ENCODE assay signal across 1 cellular context in the genomic region with DNA sequence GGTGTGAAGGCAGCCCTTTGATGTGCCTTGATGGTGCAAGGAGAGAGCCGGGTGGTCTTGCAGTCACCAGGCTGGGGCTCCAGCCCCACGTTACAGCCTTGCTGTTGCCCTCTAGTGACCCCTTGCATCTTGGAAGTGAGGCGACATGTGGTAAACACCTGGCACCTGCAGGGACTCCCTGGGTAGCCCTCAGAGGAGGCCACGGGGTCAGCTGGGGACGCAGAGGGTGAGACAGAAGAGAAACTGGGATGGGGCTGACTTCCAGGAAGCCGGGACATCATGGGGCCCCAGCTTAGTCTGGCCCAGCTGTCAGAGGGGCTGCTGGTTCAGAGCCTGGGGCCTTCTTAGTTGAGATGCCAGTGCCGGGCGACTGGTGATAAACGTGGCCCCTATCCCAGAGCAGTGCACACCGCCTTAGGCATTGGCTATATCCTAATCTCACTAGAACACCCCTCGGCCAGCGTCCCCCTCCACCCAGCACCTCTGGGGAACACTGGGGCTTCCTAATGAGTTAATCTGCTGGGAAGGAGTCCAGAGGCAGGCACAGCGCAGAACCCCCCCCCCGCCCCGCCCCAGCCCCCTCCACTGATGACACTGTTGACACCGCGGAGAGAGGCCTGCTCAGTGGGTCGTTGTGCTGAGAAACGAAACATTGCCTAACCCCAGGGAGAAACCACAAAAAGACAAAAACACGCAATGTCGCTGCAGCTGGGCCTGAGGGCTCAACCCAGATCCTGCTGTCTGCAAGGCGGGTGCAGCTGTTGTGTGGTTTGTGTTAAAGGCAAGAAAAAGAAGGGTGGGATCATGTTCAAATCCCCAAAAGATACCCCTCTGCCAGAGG.
TF ChIP-seq lines count a peak whose summit lies in the region.

No MANE protein-coding gene starts in this region.

TF ChIP-seq in GM12878, 131 proteins besides CTCF, POLR2A, EP300 and RAD21 (continued from another document and continues in another):
- TF ChIP-seq, protein P1, sequence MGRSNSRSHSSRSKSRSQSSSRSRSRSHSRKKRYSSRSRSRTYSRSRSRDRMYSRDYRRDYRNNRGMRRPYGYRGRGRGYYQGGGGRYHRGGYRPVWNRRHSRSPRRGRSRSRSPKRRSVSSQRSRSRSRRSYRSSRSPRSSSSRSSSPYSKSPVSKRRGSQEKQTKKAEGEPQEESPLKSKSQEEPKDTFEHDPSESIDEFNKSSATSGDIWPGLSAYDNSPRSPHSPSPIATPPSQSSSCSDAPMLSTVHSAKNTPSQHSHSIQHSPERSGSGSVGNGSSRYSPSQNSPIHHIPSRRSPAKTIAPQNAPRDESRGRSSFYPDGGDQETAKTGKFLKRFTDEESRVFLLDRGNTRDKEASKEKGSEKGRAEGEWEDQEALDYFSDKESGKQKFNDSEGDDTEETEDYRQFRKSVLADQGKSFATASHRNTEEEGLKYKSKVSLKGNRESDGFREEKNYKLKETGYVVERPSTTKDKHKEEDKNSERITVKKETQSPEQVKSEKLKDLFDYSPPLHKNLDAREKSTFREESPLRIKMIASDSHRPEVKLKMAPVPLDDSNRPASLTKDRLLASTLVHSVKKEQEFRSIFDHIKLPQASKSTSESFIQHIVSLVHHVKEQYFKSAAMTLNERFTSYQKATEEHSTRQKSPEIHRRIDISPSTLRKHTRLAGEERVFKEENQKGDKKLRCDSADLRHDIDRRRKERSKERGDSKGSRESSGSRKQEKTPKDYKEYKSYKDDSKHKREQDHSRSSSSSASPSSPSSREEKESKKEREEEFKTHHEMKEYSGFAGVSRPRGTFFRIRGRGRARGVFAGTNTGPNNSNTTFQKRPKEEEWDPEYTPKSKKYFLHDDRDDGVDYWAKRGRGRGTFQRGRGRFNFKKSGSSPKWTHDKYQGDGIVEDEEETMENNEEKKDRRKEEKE (IDR thresholded peaks at IDR 0.05) = no peak
- TF ChIP-seq HCFC1 (IDR thresholded peaks at IDR 0.05; ENCODE audit: low read length) = no peak
- TF ChIP-seq ASH2L (IDR thresholded peaks at IDR 0.05; ENCODE audit: borderline replicate concordance, low read depth) = no peak
- TF ChIP-seq, protein P2, sequence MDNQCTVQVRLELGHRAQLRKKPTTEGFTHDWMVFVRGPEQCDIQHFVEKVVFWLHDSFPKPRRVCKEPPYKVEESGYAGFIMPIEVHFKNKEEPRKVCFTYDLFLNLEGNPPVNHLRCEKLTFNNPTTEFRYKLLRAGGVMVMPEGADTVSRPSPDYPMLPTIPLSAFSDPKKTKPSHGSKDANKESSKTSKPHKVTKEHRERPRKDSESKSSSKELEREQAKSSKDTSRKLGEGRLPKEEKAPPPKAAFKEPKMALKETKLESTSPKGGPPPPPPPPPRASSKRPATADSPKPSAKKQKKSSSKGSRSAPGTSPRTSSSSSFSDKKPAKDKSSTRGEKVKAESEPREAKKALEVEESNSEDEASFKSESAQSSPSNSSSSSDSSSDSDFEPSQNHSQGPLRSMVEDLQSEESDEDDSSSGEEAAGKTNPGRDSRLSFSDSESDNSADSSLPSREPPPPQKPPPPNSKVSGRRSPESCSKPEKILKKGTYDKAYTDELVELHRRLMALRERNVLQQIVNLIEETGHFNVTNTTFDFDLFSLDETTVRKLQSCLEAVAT (IDR thresholded peaks at IDR 0.05) = peak; percentile 76
- peak; percentile 29 for TF ChIP-seq RELA (IDR thresholded peaks at IDR 0.05; ENCODE audit: borderline replicate concordance, partially characterized antibody)
- peak; percentile 18; the same call in 1 of the 2 replicates for TF ChIP-seq PKNOX1 (IDR thresholded peaks at IDR 0.05)
- TF ChIP-seq, protein P3, sequence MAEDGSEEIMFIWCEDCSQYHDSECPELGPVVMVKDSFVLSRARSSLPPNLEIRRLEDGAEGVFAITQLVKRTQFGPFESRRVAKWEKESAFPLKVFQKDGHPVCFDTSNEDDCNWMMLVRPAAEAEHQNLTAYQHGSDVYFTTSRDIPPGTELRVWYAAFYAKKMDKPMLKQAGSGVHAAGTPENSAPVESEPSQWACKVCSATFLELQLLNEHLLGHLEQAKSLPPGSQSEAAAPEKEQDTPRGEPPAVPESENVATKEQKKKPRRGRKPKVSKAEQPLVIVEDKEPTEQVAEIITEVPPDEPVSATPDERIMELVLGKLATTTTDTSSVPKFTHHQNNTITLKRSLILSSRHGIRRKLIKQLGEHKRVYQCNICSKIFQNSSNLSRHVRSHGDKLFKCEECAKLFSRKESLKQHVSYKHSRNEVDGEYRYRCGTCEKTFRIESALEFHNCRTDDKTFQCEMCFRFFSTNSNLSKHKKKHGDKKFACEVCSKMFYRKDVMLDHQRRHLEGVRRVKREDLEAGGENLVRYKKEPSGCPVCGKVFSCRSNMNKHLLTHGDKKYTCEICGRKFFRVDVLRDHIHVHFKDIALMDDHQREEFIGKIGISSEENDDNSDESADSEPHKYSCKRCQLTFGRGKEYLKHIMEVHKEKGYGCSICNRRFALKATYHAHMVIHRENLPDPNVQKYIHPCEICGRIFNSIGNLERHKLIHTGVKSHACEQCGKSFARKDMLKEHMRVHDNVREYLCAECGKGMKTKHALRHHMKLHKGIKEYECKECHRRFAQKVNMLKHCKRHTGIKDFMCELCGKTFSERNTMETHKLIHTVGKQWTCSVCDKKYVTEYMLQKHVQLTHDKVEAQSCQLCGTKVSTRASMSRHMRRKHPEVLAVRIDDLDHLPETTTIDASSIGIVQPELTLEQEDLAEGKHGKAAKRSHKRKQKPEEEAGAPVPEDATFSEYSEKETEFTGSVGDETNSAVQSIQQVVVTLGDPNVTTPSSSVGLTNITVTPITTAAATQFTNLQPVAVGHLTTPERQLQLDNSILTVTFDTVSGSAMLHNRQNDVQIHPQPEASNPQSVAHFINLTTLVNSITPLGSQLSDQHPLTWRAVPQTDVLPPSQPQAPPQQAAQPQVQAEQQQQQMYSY (CRISPR knock-in tag; IDR thresholded peaks at IDR 0.05) = no peak
- TF ChIP-seq HDAC6 (IDR thresholded peaks at IDR 0.05; ENCODE audit: unreplicated experiment) = no peak
- TF ChIP-seq HDGF (IDR thresholded peaks at IDR 0.05) = 0 out of 2 replicates have a peak, but pooled peaks have one; percentile 20
- TF ChIP-seq CHD2 (IDR thresholded peaks at IDR 0.05; ENCODE audit: borderline replicate concordance, low read depth, low read length) = peak; percentile 67
- no peak for TF ChIP-seq NFIC (IDR thresholded peaks at IDR 0.05; ENCODE audit: low read depth, low read length)
- TF ChIP-seq, protein P4, sequence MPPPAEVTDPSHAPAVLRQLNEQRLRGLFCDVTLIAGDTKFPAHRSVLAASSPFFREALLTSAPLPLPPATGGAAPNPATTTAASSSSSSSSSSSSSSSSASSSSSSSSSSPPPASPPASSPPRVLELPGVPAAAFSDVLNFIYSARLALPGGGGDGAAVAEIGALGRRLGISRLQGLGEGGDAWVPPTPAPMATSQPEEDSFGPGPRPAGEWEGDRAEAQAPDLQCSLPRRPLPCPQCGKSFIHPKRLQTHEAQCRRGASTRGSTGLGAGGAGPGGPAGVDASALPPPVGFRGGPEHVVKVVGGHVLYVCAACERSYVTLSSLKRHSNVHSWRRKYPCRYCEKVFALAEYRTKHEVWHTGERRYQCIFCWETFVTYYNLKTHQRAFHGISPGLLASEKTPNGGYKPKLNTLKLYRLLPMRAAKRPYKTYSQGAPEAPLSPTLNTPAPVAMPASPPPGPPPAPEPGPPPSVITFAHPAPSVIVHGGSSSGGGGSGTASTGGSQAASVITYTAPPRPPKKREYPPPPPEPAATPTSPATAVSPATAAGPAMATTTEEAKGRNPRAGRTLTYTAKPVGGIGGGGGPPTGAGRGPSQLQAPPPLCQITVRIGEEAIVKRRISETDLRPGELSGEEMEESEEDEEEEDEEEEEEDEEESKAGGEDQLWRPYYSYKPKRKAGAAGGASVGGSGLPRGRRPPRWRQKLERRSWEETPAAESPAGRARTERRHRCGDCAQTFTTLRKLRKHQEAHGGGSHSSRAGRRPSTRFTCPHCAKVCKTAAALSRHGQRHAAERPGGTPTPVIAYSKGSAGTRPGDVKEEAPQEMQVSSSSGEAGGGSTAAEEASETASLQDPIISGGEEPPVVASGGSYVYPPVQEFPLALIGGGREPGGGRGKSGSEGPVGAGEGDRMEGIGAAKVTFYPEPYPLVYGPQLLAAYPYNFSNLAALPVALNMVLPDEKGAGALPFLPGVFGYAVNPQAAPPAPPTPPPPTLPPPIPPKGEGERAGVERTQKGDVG (CRISPR knock-in tag; IDR thresholded peaks at IDR 0.05) = no peak
- TF ChIP-seq EZH2 (IDR thresholded peaks at IDR 0.05; ENCODE audit: borderline replicate concordance, control insufficient read depth, low read depth, low read length) = no peak
- TF ChIP-seq, protein P5, sequence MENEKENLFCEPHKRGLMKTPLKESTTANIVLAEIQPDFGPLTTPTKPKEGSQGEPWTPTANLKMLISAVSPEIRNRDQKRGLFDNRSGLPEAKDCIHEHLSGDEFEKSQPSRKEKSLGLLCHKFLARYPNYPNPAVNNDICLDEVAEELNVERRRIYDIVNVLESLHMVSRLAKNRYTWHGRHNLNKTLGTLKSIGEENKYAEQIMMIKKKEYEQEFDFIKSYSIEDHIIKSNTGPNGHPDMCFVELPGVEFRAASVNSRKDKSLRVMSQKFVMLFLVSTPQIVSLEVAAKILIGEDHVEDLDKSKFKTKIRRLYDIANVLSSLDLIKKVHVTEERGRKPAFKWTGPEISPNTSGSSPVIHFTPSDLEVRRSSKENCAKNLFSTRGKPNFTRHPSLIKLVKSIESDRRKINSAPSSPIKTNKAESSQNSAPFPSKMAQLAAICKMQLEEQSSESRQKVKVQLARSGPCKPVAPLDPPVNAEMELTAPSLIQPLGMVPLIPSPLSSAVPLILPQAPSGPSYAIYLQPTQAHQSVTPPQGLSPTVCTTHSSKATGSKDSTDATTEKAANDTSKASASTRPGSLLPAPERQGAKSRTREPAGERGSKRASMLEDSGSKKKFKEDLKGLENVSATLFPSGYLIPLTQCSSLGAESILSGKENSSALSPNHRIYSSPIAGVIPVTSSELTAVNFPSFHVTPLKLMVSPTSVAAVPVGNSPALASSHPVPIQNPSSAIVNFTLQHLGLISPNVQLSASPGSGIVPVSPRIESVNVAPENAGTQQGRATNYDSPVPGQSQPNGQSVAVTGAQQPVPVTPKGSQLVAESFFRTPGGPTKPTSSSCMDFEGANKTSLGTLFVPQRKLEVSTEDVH (IDR thresholded peaks at IDR 0.05; ENCODE audit: low read depth, partially characterized antibody) = no peak
- TF ChIP-seq ATF7 (IDR thresholded peaks at IDR 0.05; ENCODE audit: low read depth) = peak; percentile 36; the same call in 1 of the 2 replicates
- TF ChIP-seq, protein P6, sequence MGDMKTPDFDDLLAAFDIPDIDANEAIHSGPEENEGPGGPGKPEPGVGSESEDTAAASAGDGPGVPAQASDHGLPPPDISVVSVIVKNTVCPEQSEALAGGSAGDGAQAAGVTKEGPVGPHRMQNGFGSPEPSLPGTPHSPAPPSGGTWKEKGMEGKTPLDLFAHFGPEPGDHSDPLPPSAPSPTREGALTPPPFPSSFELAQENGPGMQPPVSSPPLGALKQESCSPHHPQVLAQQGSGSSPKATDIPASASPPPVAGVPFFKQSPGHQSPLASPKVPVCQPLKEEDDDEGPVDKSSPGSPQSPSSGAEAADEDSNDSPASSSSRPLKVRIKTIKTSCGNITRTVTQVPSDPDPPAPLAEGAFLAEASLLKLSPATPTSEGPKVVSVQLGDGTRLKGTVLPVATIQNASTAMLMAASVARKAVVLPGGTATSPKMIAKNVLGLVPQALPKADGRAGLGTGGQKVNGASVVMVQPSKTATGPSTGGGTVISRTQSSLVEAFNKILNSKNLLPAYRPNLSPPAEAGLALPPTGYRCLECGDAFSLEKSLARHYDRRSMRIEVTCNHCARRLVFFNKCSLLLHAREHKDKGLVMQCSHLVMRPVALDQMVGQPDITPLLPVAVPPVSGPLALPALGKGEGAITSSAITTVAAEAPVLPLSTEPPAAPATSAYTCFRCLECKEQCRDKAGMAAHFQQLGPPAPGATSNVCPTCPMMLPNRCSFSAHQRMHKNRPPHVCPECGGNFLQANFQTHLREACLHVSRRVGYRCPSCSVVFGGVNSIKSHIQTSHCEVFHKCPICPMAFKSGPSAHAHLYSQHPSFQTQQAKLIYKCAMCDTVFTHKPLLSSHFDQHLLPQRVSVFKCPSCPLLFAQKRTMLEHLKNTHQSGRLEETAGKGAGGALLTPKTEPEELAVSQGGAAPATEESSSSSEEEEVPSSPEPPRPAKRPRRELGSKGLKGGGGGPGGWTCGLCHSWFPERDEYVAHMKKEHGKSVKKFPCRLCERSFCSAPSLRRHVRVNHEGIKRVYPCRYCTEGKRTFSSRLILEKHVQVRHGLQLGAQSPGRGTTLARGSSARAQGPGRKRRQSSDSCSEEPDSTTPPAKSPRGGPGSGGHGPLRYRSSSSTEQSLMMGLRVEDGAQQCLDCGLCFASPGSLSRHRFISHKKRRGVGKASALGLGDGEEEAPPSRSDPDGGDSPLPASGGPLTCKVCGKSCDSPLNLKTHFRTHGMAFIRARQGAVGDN (IDR thresholded peaks at IDR 0.05) = peak; percentile 69
- peak; percentile 84 to 91 for TF ChIP-seq IKZF2 (IDR thresholded peaks at IDR 0.05)
- TF ChIP-seq SP1 (IDR thresholded peaks at IDR 0.05; ENCODE audit: low read depth, low read length) = peak; percentile 76
- peak; percentile 43; the same call in 1 of the 2 replicates for TF ChIP-seq YY1 (IDR thresholded peaks at IDR 0.05; ENCODE audit: low read depth, low read length)
- 0 out of 2 replicates have a peak, but pooled peaks have one; percentile 17 for TF ChIP-seq RCOR1 (conservative IDR thresholded peaks at IDR 0.05; ENCODE audit: low read depth, low read length)
- no peak for TF ChIP-seq IRF3 (IDR thresholded peaks at IDR 0.05)
- no peak for TF ChIP-seq ESRRA (IDR thresholded peaks at IDR 0.05; ENCODE audit: low read length)
- TF ChIP-seq, protein P7, sequence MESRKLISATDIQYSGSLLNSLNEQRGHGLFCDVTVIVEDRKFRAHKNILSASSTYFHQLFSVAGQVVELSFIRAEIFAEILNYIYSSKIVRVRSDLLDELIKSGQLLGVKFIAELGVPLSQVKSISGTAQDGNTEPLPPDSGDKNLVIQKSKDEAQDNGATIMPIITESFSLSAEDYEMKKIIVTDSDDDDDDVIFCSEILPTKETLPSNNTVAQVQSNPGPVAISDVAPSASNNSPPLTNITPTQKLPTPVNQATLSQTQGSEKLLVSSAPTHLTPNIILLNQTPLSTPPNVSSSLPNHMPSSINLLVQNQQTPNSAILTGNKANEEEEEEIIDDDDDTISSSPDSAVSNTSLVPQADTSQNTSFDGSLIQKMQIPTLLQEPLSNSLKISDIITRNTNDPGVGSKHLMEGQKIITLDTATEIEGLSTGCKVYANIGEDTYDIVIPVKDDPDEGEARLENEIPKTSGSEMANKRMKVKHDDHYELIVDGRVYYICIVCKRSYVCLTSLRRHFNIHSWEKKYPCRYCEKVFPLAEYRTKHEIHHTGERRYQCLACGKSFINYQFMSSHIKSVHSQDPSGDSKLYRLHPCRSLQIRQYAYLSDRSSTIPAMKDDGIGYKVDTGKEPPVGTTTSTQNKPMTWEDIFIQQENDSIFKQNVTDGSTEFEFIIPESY (IDR thresholded peaks at IDR 0.05) = no peak
